9 cellular contexts compared by ENCODE assay signal in the genomic region with DNA sequence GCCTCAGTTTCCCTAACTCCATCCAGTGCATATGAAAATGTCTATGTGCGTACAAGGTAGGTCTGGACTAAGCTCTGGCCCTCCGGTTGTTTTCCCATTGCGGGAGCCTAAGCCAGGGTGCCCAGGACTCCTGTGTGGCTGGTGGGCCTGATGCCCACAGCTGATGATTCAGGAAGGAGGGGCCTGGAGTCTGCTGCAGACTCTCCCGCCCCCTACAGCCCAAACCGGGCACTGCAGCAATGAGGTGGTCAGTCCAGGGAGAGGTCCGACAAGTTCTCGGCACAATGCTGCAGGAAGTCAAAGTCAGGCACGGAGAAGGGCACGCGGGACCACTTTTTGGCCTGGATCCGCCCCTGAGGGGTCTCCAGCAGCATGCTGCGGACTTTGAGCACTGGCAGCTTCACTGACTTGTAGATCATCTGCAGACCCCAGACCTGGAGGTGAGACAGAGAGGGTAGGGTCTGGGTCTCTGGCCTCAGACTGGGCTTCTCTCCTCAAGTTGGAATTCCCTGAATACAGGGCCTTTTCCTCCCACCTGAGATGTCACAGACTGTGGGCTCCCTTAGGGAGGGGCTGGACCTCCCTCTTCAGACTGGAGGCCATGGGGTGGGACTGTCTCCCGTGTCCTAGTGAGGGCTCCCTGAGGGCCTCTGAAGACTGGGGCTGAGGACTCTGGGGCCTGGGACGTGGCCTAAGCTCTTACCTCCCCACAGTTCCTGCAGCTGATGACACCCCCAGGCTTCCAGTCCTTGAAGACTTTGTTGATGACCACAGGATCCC. TPM values are rescaled to one million over a fixed set of nuclear protein-coding genes. Genes with fewer than 3 reads are reported as not detected.
DNase-seq lines count a peak whose midpoint lies in the region; ATAC-seq, FAIRE-seq and TF ChIP-seq lines count a peak whose summit lies in the region.
"Had no signal": no experiment of that assay in that cellular context is flagged by ENCODE, and none has a peak within 500 bp of the region (broad histone marks: within the 10 kb centered on the region; RNA-seq: fewer than 3 reads in every experiment).

No MANE protein-coding gene starts in this region.

- H3K27me3 ChIP-seq in BJ (ENCODE audit: control insufficient read depth, insufficient read depth, low read length) (peaks cover 12% of the 10 kb centered on the region), pancreas (no peaks in the 10 kb centered on the region)

- H3K4me3 ChIP-seq in BJ (ENCODE audit: low read depth, low read length): no peak overlapping the region
- no peak overlapping the region for H3K4me3 ChIP-seq in pancreas

- ATAC-seq in pancreas (peak; percentile 79 to 89 (median 82)), HG02759 (IDR thresholded peaks at IDR 0.05; ENCODE audit: unreplicated experiment) (no peak)

- POLR2A ChIA-PET in BJ (lab: Charles Lee): no interaction called here

- H3K27ac ChIP-seq in pancreas: no peak overlapping the region

- CTCF ChIA-PET in BJ (lab: Yijun Ruan, JAX): interaction anchor here (0.6 to 8.4 kb wide), 23 partner anchors 10 to 236 kb away, joined by 3 to 46 read pairs (median 4); a partner anchor contains a TSS

- H3K36me3 ChIP-seq in BJ (ENCODE audit: control insufficient read depth, insufficient read depth, low read length) (peaks cover 1% of the 10 kb centered on the region; the same call in 1 of the 2 replicates), pancreas (no peaks in the 10 kb centered on the region)

- FAIRE-seq in H54 (lab: Jason Lieb, UNC) (no peak), frontal cortex (lab: Jason Lieb, UNC) (no peak), pancreas (lab: Jason Lieb, UNC) (no peak), urothelium cell line (lab: Jason Lieb, UNC) (peak; percentile 52)

- TF ChIP-seq CTCF in BJ (IDR thresholded peaks at IDR 0.05; ENCODE audit: insufficient read depth, low read depth, low read length): peak; percentile 87
- peak; percentile 51 to 74 (median 68) for TF ChIP-seq CTCF in pancreas (IDR thresholded peaks at IDR 0.05)

- H3K4me1 ChIP-seq in pancreas: peaks cover 0 to 4% (median 0%) of the 10 kb centered on the region in 3 donors

- H3K9me3 ChIP-seq in pancreas: no peaks in the 10 kb centered on the region

- 47 to 52% methylated on average over 10 to 14 of the region's 14 CpGs for WGBS in pancreas, 2 donors

- intact Hi-C loops in pancreas (cut with DNase I): loop anchor here in 2 of 3 donors (5.0 to 10.0 kb wide), 2 partner anchors 34 to 77 kb away; a partner anchor contains a TSS

- TF ChIP-seq POLR2A in H54 (IDR thresholded peaks at IDR 0.05; ENCODE audit: low read depth, low read length): no peak

- DNase-seq in BJ (ENCODE audit: low read depth) (no peak), H54 (ENCODE audit: insufficient read length, low spot score) (peak; percentile 93), RPMI7951 (ENCODE audit: low read depth) (peak; percentile 51), frontal cortex (ENCODE audit: low spot score in 2 of 2) (peak; percentile 77 to 87), pancreas (peak; percentile 54 to 93 (median 82)), urothelium cell line (ENCODE audit: low spot score) (peak; percentile 77)
- peak; percentile 46 for DNase-seq in activated T-helper 9 cell treated with anti-CD3 and anti-CD28 coated beads, Interleukin-2, amount 50 U/mL, for 16 hours (ENCODE audit: low read depth)

RNA-seq across cellular contexts. Expression of a gene that starts 3.4 kb away (rescaled TPM):
- 0.04 TPM in 1 of 2 replicates, not detected in the other for polyA plus RNA-seq in BJ (2011; rRNA removed)
- polyA minus RNA-seq in BJ (2011; rRNA and poly(A)+ RNA removed): not detected in 2 replicates
- not detected in 2 replicates for total RNA-seq in RPMI7951 (2014; rRNA removed; shearing (Covaris generic))
- total RNA-seq in frontal cortex: 0.41 TPM
- total RNA-seq in pancreas: 1 to 10 TPM in 5 of 6 donors, under 1 TPM in 1; 0.67 to 2.1 (median 1.4) TPM
- polyA plus RNA-seq in pancreas: 1 to 10 TPM; 1.8 to 2.6 TPM

RNA-seq across cellular contexts. Expression of a gene that starts 10.8 kb away (rescaled TPM):
- 11.6 and 18.0 TPM in 2 replicates for polyA plus RNA-seq in BJ (2011; rRNA removed)
- 8.9 and 18.4 TPM in 2 replicates for polyA minus RNA-seq in BJ (2011; rRNA and poly(A)+ RNA removed)
- 4.2 and 4.8 TPM in 2 replicates for total RNA-seq in RPMI7951 (2014; rRNA removed; shearing (Covaris generic))
- 0.82 TPM for total RNA-seq in frontal cortex
- total RNA-seq in pancreas: 10 to 100 TPM in 1 of 6 donors, 1 to 10 TPM in 5; 3.7 to 11.0 (median 6.1) TPM
- polyA plus RNA-seq in pancreas: 10 to 100 TPM; 20.9 to 22.8 TPM

RNA-seq across cellular contexts. Expression of a gene that starts 19.5 kb away (rescaled TPM):
- polyA plus RNA-seq in BJ (2011; rRNA removed): 18.2 and 25.2 TPM in 2 replicates
- 9.2 and 12.8 TPM in 2 replicates for polyA minus RNA-seq in BJ (2011; rRNA and poly(A)+ RNA removed)
- 6.3 and 11.7 TPM in 2 replicates for total RNA-seq in RPMI7951 (2014; rRNA removed; shearing (Covaris generic))
- 10.2 TPM for total RNA-seq in frontal cortex
- total RNA-seq in pancreas: 10 to 100 TPM; 17.5 to 43.7 (median 22.3) TPM
- 100 to 1,000 TPM; 157 to 158 TPM for polyA plus RNA-seq in pancreas

RNA-seq across cellular contexts. Expression of a gene that starts 20.9 kb away (rescaled TPM):
- not detected in 2 replicates for polyA plus RNA-seq in BJ (2011; rRNA removed)
- not detected in 2 replicates for polyA minus RNA-seq in BJ (2011; rRNA and poly(A)+ RNA removed)
- not detected in 2 replicates for total RNA-seq in RPMI7951 (2014; rRNA removed; shearing (Covaris generic))
- under 0.01 TPM for total RNA-seq in frontal cortex
- under 1 TPM; 0.40 to 0.75 (median 0.58) TPM for total RNA-seq in pancreas
- 1 to 10 TPM in 1 of 2 donors, under 1 TPM in 1; 0.85 to 1.6 TPM for polyA plus RNA-seq in pancreas
- total RNA-seq: urinary bladder had no signal

RNA-seq across cellular contexts. Expression of a gene that starts 51.3 kb away (rescaled TPM):
- polyA plus RNA-seq in BJ (2011; rRNA removed) (0.07 and 0.11 TPM in 2 replicates), pancreas (1 to 10 TPM; 1.5 to 1.9 TPM)
- polyA minus RNA-seq in BJ (2011; rRNA and poly(A)+ RNA removed): 0.14 TPM in 1 of 2 replicates, not detected in the other
- total RNA-seq in RPMI7951 (2014; rRNA removed; shearing (Covaris generic)): 0.10 and 0.24 TPM in 2 replicates
- total RNA-seq in frontal cortex (3.7 TPM), pancreas (1 to 10 TPM; 1.2 to 2.2 (median 1.8) TPM)
